In the genomic region with DNA sequence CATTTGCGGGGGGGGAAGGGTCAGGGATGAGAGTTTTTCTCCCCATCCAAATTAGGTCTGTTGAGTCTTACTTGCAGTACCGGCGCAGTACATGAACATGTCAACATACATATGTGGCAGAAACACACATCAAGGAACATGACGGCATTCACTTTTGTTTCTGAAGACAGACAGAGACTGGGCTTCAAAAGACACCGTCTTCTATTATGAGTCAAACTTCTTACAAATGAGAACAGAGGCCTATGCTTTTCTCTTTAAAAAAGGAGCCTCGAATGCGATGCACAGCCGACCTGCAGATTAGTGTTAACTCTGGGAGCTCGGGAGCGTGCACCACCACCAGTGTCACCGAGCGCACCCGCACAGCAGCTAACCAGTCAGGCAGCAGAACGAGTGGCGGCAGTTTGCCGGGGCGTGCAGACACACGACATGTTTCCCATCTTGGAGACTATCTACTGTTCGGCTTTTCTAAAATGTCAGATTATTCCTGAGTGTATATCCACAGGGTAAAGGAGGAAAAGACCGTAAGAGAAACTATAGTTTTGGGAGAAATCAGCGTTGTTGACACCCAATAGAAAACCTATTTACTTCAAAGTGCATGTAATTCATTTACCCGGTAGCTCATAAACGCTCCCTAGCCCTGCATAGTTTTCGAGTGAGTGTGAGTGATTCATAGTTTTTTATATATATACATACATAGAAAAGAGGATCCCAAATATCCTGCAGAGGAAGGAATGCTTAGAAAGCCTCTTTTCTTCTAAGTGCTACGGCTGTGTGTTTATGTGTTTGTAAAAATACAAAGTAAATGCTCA, we compare ENCODE assay signal across 15 cellular contexts. TPM values are rescaled to one million over a fixed set of nuclear protein-coding genes. Genes with fewer than 3 reads are reported as not detected.
DNase-seq lines count a peak whose midpoint lies in the region; FAIRE-seq and TF ChIP-seq lines count a peak whose summit lies in the region.
"Had no signal": no experiment of that assay in that cellular context is flagged by ENCODE, and none has a peak within 500 bp of the region (broad histone marks: within the 10 kb centered on the region; RNA-seq: fewer than 3 reads in every experiment).

No MANE protein-coding gene starts in this region.

- FAIRE-seq in GM19239 (lab: Jason Lieb, UNC): no peak
- FAIRE-seq: small intestine had no signal

- no peak overlapping the region for H2AFZ ChIP-seq in PC-9

- H3K9me2 ChIP-seq in PC-9 (ENCODE audit: insufficient read depth): no peaks in the 10 kb centered on the region

- intact Hi-C loops in PC-9 (cut with micrococcal nuclease; ENCODE audit: unreplicated experiment): no loop called here

- DNase-seq in GM03348 (ENCODE audit: low spot score): peak; percentile 32
- peak in 1 of 2 experiments; percentile 76 for DNase-seq in PC-9
- peak; percentile 83 for DNase-seq in epithelial cell of esophagus (ENCODE audit: low read depth)
- DNase-seq in skeletal muscle cell (ENCODE audit: low read depth): peak; percentile 36
- DNase-seq in middle frontal gyrus (ENCODE audit: extremely low spot score, low spot score): no peak
- DNase-seq in GOT3 (lab: John Stamatoyannopoulos, UW): no peak
- DNase-seq in GM19239 (ENCODE audit: insufficient read length, low spot score): no peak
- DNase-seq: islet precursor cell; naive thymus-derived CD8-positive, alpha-beta T cell; NCI-H446 treated with DMSO at 0.1 percent for 48 hours; small intestine; thyroid gland had no signal

- H3K36me3 ChIP-seq in PC-9 (ENCODE audit: low read depth): peaks cover 5% of the 10 kb centered on the region; the same call in 1 of the 2 replicates

- peak overlapping the region; percentile 12; the same call in 1 of the 2 replicates for H3K4me2 ChIP-seq in PC-9

- no peaks in the 10 kb centered on the region for H3K27me3 ChIP-seq in PC-9 (ENCODE audit: insufficient read depth, low read depth)
- H3K27me3 ChIP-seq: ascending aorta, esophagus muscularis mucosa, thyroid gland had no signal

- no peaks in the 10 kb centered on the region for H3K79me2 ChIP-seq in PC-9 (ENCODE audit: low read depth)

- H3F3A ChIP-seq in PC-9 (ENCODE audit: insufficient read depth, low read depth): peaks cover 11% of the 10 kb centered on the region

- CTCF ChIA-PET in PC-9 (lab: Charles Lee): interaction anchor here (0.7 kb wide), 1 partner anchor 23 kb away, joined by 6 read pairs; no protein-coding TSS in a partner anchor

- H3K4me3 ChIP-seq in PC-9 (no peak overlapping the region), epithelial cell of esophagus (ENCODE audit: low read length) (no peak overlapping the region), skeletal muscle cell (ENCODE audit: low read depth, low read length) (no peak overlapping the region)
- H3K4me3 ChIP-seq: ascending aorta, esophagus muscularis mucosa, thyroid gland had no signal

- no peak for TF ChIP-seq CTCF in PC-9 (conservative IDR thresholded peaks at IDR 0.05)
- TF ChIP-seq CTCF in epithelial cell of esophagus (IDR thresholded peaks at IDR 0.05; ENCODE audit: insufficient read depth, low read depth, low read length, missing control alignments): no peak

- H3K27ac ChIP-seq in PC-9: no peak overlapping the region
- H3K27ac ChIP-seq: ascending aorta, esophagus muscularis mucosa, HL-60, thyroid gland had no signal

- no TSS peak for BruUV-seq in PC-9 (replicated peaks; lab: Mats Ljungman, UMichigan)

- peaks cover 14% of the 10 kb centered on the region for H3K4me1 ChIP-seq in PC-9 (replicated peaks; ENCODE audit: insufficient read depth)
- H3K4me1 ChIP-seq: ascending aorta, esophagus muscularis mucosa, thyroid gland had no signal

- H3K9me3 ChIP-seq in PC-9 (ENCODE audit: insufficient read depth, low read depth): no peaks in the 10 kb centered on the region
- H3K9me3 ChIP-seq: ascending aorta, esophagus muscularis mucosa, thyroid gland had no signal

- POLR2A ChIA-PET in PC-9 (lab: Charles Lee; ENCODE audit: unreplicated experiment): interaction anchor here (0.6 kb wide), 1 partner anchor 72 kb away, joined by 3 read pairs; no protein-coding TSS in a partner anchor

- 0 out of 2 replicates have a peak, but pooled peaks cover 4% of the 10 kb centered on the region for H4K20me1 ChIP-seq in PC-9 (ENCODE audit: insufficient read depth)

RNA-seq across cellular contexts. Expression of a gene that starts 33.0 kb away (rescaled TPM):
- 9.3 and 14.3 TPM in 2 replicates for total RNA-seq in PC-9 (2021)

RNA-seq across cellular contexts. Expression of a gene that starts 33.2 kb away (rescaled TPM):
- 6.4 and 9.3 TPM in 2 replicates for total RNA-seq in PC-9 (2021)

RNA-seq across cellular contexts. Expression of a gene that starts 55.0 kb away (rescaled TPM):
- 9.5 and 14.3 TPM in 2 replicates for total RNA-seq in PC-9 (2021)

RNA-seq across cellular contexts. Expression of a gene that starts 55.4 kb away (rescaled TPM):
- 9.2 and 9.3 TPM in 2 replicates for total RNA-seq in PC-9 (2021)

Comparison
In these comparisons a context has a peak if more than half of its experiments do, and no peak if none do; other contexts are left out.
1. DNase-seq: peak in GM03348 (single experiment), epithelial cell of esophagus (single experiment) and skeletal muscle cell (single experiment); none in middle frontal gyrus (single experiment), GOT3 (single experiment) and GM19239 (single experiment).